In the genomic region with DNA sequence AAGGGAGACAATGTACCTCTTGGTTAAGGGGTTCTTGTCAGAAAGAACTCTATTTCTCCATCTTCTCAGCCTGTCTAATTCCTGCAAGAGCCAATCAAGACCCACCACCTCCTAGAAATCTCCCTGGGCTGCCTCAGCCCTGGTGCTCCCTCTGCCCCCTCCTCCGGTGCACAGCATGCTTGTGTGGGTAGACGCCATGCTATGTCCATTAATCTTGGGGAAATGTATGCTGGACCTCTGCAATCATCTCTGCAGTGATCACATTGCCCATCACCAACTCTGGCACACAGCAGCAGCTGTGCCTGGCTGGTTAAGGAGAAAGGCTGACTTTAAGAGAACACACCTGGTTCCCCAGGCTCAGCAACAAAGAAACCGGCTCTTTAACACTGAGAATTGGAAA, we compare ENCODE assay signal across 19 cellular contexts. TPM values are rescaled to one million over a fixed set of nuclear protein-coding genes. Genes with fewer than 3 reads are reported as not detected.
A peak's percentile ranks its signal among the peaks of the same experiment; 100 is the strongest.
DNase-seq lines count a peak whose midpoint lies in the region; ATAC-seq and TF ChIP-seq lines count a peak whose summit lies in the region.
"Had no signal": no experiment of that assay in that cellular context is flagged by ENCODE, and none has a peak within 500 bp of the region (broad histone marks: within the 10 kb centered on the region; RNA-seq: fewer than 3 reads in every experiment).

No MANE protein-coding gene starts in this region.

- no peak overlapping the region for H3K4me3 ChIP-seq in smooth muscle cell
- H3K4me3 ChIP-seq in stomach, result no peak overlapping the region
- no peak overlapping the region for H3K4me3 ChIP-seq in upper lobe of left lung
- H3K4me3 ChIP-seq: GM23248, SJCRH30 had no signal

- CTCF ChIA-PET in RWPE1 (lab: Yijun Ruan, JAX), result interaction anchor here (0.6 to 0.8 kb wide), 2 partner anchors 61 to 1206 kb away, joined by 3 read pairs; no protein-coding TSS in a partner anchor

- H3K27me3 ChIP-seq in smooth muscle cell (ENCODE audit: low read depth), result no peaks in the 10 kb centered on the region
- H3K27me3 ChIP-seq in stomach, result peaks cover 0 to 7% (median 0%) of the 10 kb centered on the region in 3 donors
- no peaks in the 10 kb centered on the region for H3K27me3 ChIP-seq in upper lobe of left lung
- H3K27me3 ChIP-seq: SJCRH30 had no signal

- H3K27ac ChIP-seq in RWPE1 (peak overlapping the region; percentile 63), smooth muscle cell (ENCODE audit: low read depth) (peak overlapping the region; percentile 3), stomach (peak overlapping the region in 1 of 5 donors; percentile 79), upper lobe of left lung (no peak overlapping the region)
- H3K27ac ChIP-seq: 22Rv1, GM23248, KMS-11, SJCRH30 had no signal

- DNase-seq in NCI-H146 (lab: John Stamatoyannopoulos, UW), result peak; percentile 25
- no peak for DNase-seq in NCI-H146 treated with DMSO at 0.1 percent for 48 hours (lab: John Stamatoyannopoulos, UW; ENCODE audit: unreplicated experiment)
- no peak for DNase-seq in RWPE1 (ENCODE audit: low spot score)
- DNase-seq in left lobe of liver (ENCODE audit: low spot score), result no peak
- DNase-seq in smooth muscle cell (lab: John Stamatoyannopoulos, UW; ENCODE audit: unreplicated experiment), result no peak
- DNase-seq in stomach, result no peak
- no peak for DNase-seq in A172 (ENCODE audit: low spot score)
- DNase-seq in upper lobe of left lung, result no peak
- DNase-seq: C1 segment of cervical spinal cord; DND-41; GM23248; HCEC 1CT; NCI-H1436 treated with DMSO at 0.1 percent for 48 hours; NCI-H226; NCI-H526; NK-92 treated with Interleukin-12 subunit alpha and Interleukin-12 subunit beta, amount 100 ng/mL, for 24 hours; SJCRH30 had no signal

- POLR2A ChIA-PET in RWPE1 (lab: Yijun Ruan, JAX; ENCODE audit: low non-redundant PET), result no interaction called here

- no peak overlapping the region for H3K9ac ChIP-seq in smooth muscle cell (ENCODE audit: low read depth)
- H3K9ac ChIP-seq: GM23248, KMS-11 had no signal

- H3K36me3 ChIP-seq in smooth muscle cell (ENCODE audit: low read depth) (no peaks in the 10 kb centered on the region), stomach (no peaks in the 10 kb centered on the region), upper lobe of left lung (no peaks in the 10 kb centered on the region)
- H3K36me3 ChIP-seq: SJCRH30 had no signal

- H4K20me1 ChIP-seq in smooth muscle cell (ENCODE audit: low read depth), result peaks cover 100% of the 10 kb centered on the region

- intact Hi-C loops in stomach (cut with DNase I; ENCODE audit: low total_unique reads), result no loop called here

- no peak overlapping the region for H2AFZ ChIP-seq in smooth muscle cell (ENCODE audit: low read depth)
- H2AFZ ChIP-seq: GM23248 had no signal

- TF ChIP-seq POLR2A in stomach (IDR thresholded peaks at IDR 0.05) (no peak), upper lobe of left lung (IDR thresholded peaks at IDR 0.05) (no peak)

- WGBS in smooth muscle cell (ENCODE audit: low lambda C conversion rate), result 51% methylated on average over 3 of the region's 3 CpGs
- WGBS in stomach, 5 donors, result 50 to 87% (median 68%) methylated on average over 3 of the region's 3 CpGs
- 92 to 94% methylated on average over 2 to 3 of the region's 3 CpGs for WGBS in upper lobe of left lung, 2 donors

- H3K79me2 ChIP-seq in smooth muscle cell (ENCODE audit: low read depth), result peaks cover 81% of the 10 kb centered on the region

- H3F3A ChIP-seq in smooth muscle cell (ENCODE audit: low read depth), result peaks cover 6% of the 10 kb centered on the region

- TF ChIP-seq EP300 in stomach (IDR thresholded peaks at IDR 0.05) (no peak), upper lobe of left lung (IDR thresholded peaks at IDR 0.05) (no peak)

- H3K4me1 ChIP-seq in smooth muscle cell (ENCODE audit: low read depth) (peaks cover 39% of the 10 kb centered on the region), stomach (peaks cover 32 to 61% (median 38%) of the 10 kb centered on the region in 4 donors), upper lobe of left lung (peaks cover 13 to 33% (median 21%) of the 10 kb centered on the region in 4 donors)

- TF ChIP-seq CTCF in RWPE1 (conservative IDR thresholded peaks at IDR 0.05; ENCODE audit: low read depth) (no peak), smooth muscle cell (IDR thresholded peaks at IDR 0.05; ENCODE audit: borderline replicate concordance, insufficient read depth, poor library complexity, severe bottlenecking) (no peak), stomach (IDR thresholded peaks at IDR 0.05) (no peak), upper lobe of left lung (IDR thresholded peaks at IDR 0.05) (no peak)

- ATAC-seq in left lobe of liver (peak; percentile 22), upper lobe of left lung (ENCODE audit: low FRiP score in 2 of 2) (no peak)

- H3K4me2 ChIP-seq in smooth muscle cell, result peak overlapping the region; percentile 60
- H3K4me2 ChIP-seq: KMS-11 had no signal

- no peaks in the 10 kb centered on the region for H3K9me3 ChIP-seq in smooth muscle cell (replicated peaks; ENCODE audit: low read depth)
- no peaks in the 10 kb centered on the region for H3K9me3 ChIP-seq in stomach
- no peaks in the 10 kb centered on the region for H3K9me3 ChIP-seq in upper lobe of left lung
- H3K9me3 ChIP-seq: SJCRH30 had no signal

RNA-seq across cellular contexts. Expression of a gene that starts 37.3 kb away (rescaled TPM):
- total RNA-seq in left lobe of liver, result 43.5 TPM
- 37.6 and 37.9 TPM in 2 replicates for total RNA-seq in smooth muscle cell
- 30.1 and 33.4 TPM in 2 replicates for polyA plus RNA-seq in smooth muscle cell
- 10 to 100 TPM; 15.2 to 51.6 (median 23.2) TPM for total RNA-seq in stomach
- polyA plus RNA-seq in stomach, result 10 to 100 TPM; 12.8 to 42.6 (median 24.7) TPM
- 1.7 and 2.0 TPM in 2 replicates for total RNA-seq in A172 (2014; rRNA removed; shearing (Covaris generic))
- total RNA-seq in upper lobe of left lung, result 10 to 100 TPM; 19.6 to 42.2 (median 30.8) TPM

Comparison
In these comparisons a context has a peak if more than half of its experiments do, and no peak if none do; other contexts are left out.
1. H3K27ac ChIP-seq: peak in RWPE1 (single experiment) and smooth muscle cell (single experiment); none in upper lobe of left lung (0 of 4).